Comparison of ENCODE assay signal across 12 cellular contexts in the genomic region with DNA sequence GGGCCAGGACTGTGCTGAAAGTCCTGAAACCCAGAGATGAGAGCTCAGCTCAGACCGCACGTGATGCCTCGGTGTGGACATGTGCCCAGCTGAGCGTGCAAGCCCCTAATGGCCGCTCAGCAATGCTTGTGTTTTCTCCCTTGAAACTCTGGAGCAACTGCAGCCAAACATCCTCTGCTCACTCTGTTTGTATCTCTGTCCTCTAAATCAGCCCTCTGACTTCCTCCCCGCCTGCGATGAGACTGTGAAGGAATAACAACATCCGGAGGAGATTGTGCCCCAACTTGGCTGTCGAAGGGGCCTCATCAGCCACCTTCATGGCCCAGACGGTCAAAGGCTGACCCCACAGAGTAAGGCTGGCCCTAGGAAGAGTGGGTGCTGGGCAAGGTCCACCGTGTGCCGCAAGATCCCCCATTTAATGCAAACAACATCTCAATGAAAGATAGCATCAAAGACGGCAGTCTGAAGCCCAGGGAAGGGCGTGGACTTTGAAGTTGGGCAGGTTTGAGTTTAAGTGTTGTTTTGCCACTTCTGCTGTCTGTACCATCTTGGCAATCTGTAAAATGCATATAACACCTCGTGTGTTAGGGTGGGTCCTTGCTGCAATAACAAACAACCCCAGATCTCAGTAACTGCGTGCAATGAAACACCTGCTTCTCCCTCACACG. TPM values are rescaled to one million over a fixed set of nuclear protein-coding genes. Genes with fewer than 3 reads are reported as not detected.
A peak's percentile ranks its signal among the peaks of the same experiment; 100 is the strongest.
DNase-seq lines count a peak whose midpoint lies in the region; ATAC-seq and TF ChIP-seq lines count a peak whose summit lies in the region.
"Had no signal": no experiment of that assay in that cellular context is flagged by ENCODE, and none has a peak within 500 bp of the region (broad histone marks: within the 10 kb centered on the region; RNA-seq: fewer than 3 reads in every experiment).

No MANE protein-coding gene starts in this region.

- H3K36me3 Mint-ChIP-seq in activated T-cell treated with anti-CD3 and anti-CD28 coated beads, Interleukin-2, amount 50 U/mL, for 72 hours (ENCODE audit: insufficient read depth in 2 of 2) = no peaks in the 10 kb centered on the region
- no peaks in the 10 kb centered on the region for H3K36me3 Mint-ChIP-seq in glutamatergic neuron (ENCODE audit: unreplicated experiment)

- TF ChIP-seq CTCF in glutamatergic neuron (IDR thresholded peaks at IDR 0.05; ENCODE audit: partially characterized antibody, unreplicated experiment) = no peak
- no peak for TF ChIP-seq CTCF in stomach (IDR thresholded peaks at IDR 0.05)
- TF ChIP-seq CTCF in adrenal gland (IDR thresholded peaks at IDR 0.05) = no peak

- TF ChIP-seq POLR2A in stomach (IDR thresholded peaks at IDR 0.05) = no peak
- TF ChIP-seq POLR2A in adrenal gland (IDR thresholded peaks at IDR 0.05) = no peak

- peak; percentile 11 to 25 for ATAC-seq in activated CD4-positive, CD25-positive, alpha-beta regulatory T cell treated with anti-CD3 and anti-CD28 coated beads, Interleukin-2, amount 50 U/mL, for 24 hours
- peak; percentile 25 to 38 for ATAC-seq in activated T-cell treated with anti-CD3 and anti-CD28 coated beads, Interleukin-2, amount 50 U/mL, for 72 hours (replicated peaks in 1 of 2)
- ATAC-seq in HG03469 (IDR thresholded peaks at IDR 0.05; ENCODE audit: unreplicated experiment) = no peak

- intact Hi-C loops in stomach (cut with DNase I; ENCODE audit: low total_unique reads) (no loop called here), adrenal gland (cut with DNase I) (no loop called here)

- no peaks in the 10 kb centered on the region for H3K9me3 ChIP-seq in stomach
- no peaks in the 10 kb centered on the region for H3K9me3 ChIP-seq in adrenal gland (replicated peaks in 1 of 3)

- no peaks in the 10 kb centered on the region for H3K36me3 ChIP-seq in stomach
- H3K36me3 ChIP-seq in adrenal gland (replicated peaks in 1 of 2) = no peaks in the 10 kb centered on the region

- no peak overlapping the region for H3K27ac ChIP-seq in stomach
- no peak overlapping the region for H3K27ac ChIP-seq in adrenal gland

- 65 to 81% (median 70%) methylated on average over 17 of the region's 17 CpGs for WGBS in stomach, 5 donors
- WGBS in adrenal gland, 4 donors = 63 to 78% (median 68%) methylated on average over 17 of the region's 17 CpGs

- TF ChIP-seq EP300 in stomach (IDR thresholded peaks at IDR 0.05) = no peak

- H3K4me1 Mint-ChIP-seq in activated T-cell treated with anti-CD3 and anti-CD28 coated beads, Interleukin-2, amount 50 U/mL, for 72 hours (ENCODE audit: low read depth) = peaks cover 56% of the 10 kb centered on the region
- peaks cover 17% of the 10 kb centered on the region for H3K4me1 Mint-ChIP-seq in glutamatergic neuron (ENCODE audit: low read depth, unreplicated experiment)

- H3K4me3 Mint-ChIP-seq in activated T-cell treated with anti-CD3 and anti-CD28 coated beads, Interleukin-2, amount 50 U/mL, for 72 hours = peak overlapping the region; percentile 60 to 71
- H3K4me3 Mint-ChIP-seq in glutamatergic neuron (ENCODE audit: unreplicated experiment) = no peak overlapping the region

- H3K27me3 Mint-ChIP-seq in activated T-cell treated with anti-CD3 and anti-CD28 coated beads, Interleukin-2, amount 50 U/mL, for 72 hours (ENCODE audit: low read depth) = peaks cover 16% of the 10 kb centered on the region
- H3K27me3 Mint-ChIP-seq in glutamatergic neuron (ENCODE audit: unreplicated experiment) = peaks cover 2% of the 10 kb centered on the region

- peak overlapping the region; percentile 5 for H3K27ac Mint-ChIP-seq in activated T-cell treated with anti-CD3 and anti-CD28 coated beads, Interleukin-2, amount 50 U/mL, for 72 hours
- no peak overlapping the region for H3K27ac Mint-ChIP-seq in glutamatergic neuron (ENCODE audit: unreplicated experiment)

- H3K27me3 ChIP-seq in stomach (no peaks in the 10 kb centered on the region), adrenal gland (no peaks in the 10 kb centered on the region)

- H3K4me1 ChIP-seq in stomach (peaks cover 0 to 15% (median 4%) of the 10 kb centered on the region in 4 donors), adrenal gland (replicated peaks in 1 of 2) (no peaks in the 10 kb centered on the region)

- H3K4me3 ChIP-seq in stomach = no peak overlapping the region
- H3K4me3 ChIP-seq in adrenal gland = no peak overlapping the region

- peaks cover 0 to 4% of the 10 kb centered on the region in 2 donors for H3K9me3 Mint-ChIP-seq in activated T-cell treated with anti-CD3 and anti-CD28 coated beads, Interleukin-2, amount 50 U/mL, for 72 hours
- H3K9me3 Mint-ChIP-seq in glutamatergic neuron (ENCODE audit: unreplicated experiment) = peaks cover 8% of the 10 kb centered on the region

- no peak for DNase-seq in activated CD4-positive, CD25-positive, alpha-beta regulatory T cell treated with anti-CD3 and anti-CD28 coated beads, Interleukin-2, amount 50 U/mL, for 72 hours
- no peak for DNase-seq in activated T-cell treated with anti-CD3 and anti-CD28 coated beads, Interleukin-2, amount 50 U/mL, for 72 hours
- peak; percentile 6 for DNase-seq in glutamatergic neuron
- peak; percentile 17 for DNase-seq in stomach
- DNase-seq in adrenal gland = no peak
- DNase-seq in NCI-H345 treated with DMSO at 0.1 percent for 48 hours (lab: John Stamatoyannopoulos, UW; ENCODE audit: unreplicated experiment) = no peak
- DNase-seq: NCI-H524 treated with DMSO at 0.1 percent for 48 hours had no signal

RNA-seq across cellular contexts. Expression of gene CALML3, which starts 39.9 kb away (rescaled TPM):
- not detected for total RNA-seq in activated T-cell treated with anti-CD3 and anti-CD28 coated beads, Interleukin-2, amount 50 U/mL, for 72 hours
- total RNA-seq in glutamatergic neuron (ENCODE audit: unreplicated experiment) (not detected), stomach (not detected), adrenal gland (not detected)
- polyA plus RNA-seq in stomach (10 to 100 TPM in 1 of 3 donors, under 1 TPM in 1, not detected in 1; 0.46 to 64.6 TPM), adrenal gland (under 1 TPM in 1 of 3 donors, not detected in 2; 0.07 TPM)
- total RNA-seq: A172, LHCN-M2 had no signal
- polyA plus RNA-seq: neural cell had no signal

Comparison
In these comparisons a context has a peak if more than half of its experiments do, and no peak if none do; other contexts are left out.
1. DNase-seq: peak in glutamatergic neuron (single experiment) and stomach (single experiment); none in activated CD4-positive, CD25-positive, alpha-beta regulatory T cell treated with anti-CD3 and anti-CD28 coated beads, Interleukin-2, amount 50 U/mL, for 72 hours (single experiment), activated T-cell treated with anti-CD3 and anti-CD28 coated beads, Interleukin-2, amount 50 U/mL, for 72 hours (0 of 2), adrenal gland (0 of 7) and NCI-H345 treated with DMSO at 0.1 percent for 48 hours (single experiment).